ENCODE assay signal across 1 cellular context in genomic region chr3:4583441-4583840, GRCh38.
TF ChIP-seq lines count a peak whose summit lies in the region.

No MANE protein-coding gene starts in this region.

TF ChIP-seq in GM23338, 12 proteins besides CTCF, POLR2A, EP300 and RAD21 (continued from another document):
- no peak for TF ChIP-seq ZNF462 (CRISPR knock-in tag; IDR thresholded peaks at IDR 0.05)
